Comparison of ENCODE assay signal across 8 cellular contexts in the genomic region with DNA sequence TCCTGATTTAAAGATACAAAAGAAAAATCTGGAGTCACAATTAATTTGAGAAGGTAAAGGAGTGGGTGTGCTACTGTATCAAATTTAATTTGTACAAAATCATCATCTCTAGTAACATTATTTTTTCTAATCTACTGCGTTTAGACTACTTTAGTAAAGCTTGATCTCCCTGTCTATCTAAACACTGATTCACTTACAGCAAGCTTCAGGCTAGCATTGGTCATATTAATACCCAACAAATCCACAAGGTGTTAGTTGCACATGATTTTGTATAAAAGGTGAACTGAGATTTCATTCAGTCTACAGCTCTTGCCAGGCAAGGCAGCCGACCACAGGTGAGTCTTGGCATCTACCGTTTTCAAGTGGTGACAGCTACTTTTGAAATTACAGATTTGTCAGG.
"Had no signal": no experiment of that assay in that cellular context is flagged by ENCODE, and none has a peak within 500 bp of the region (broad histone marks: within the 10 kb centered on the region; RNA-seq: fewer than 3 reads in every experiment).

A gene (plus strand): TSS at position 301 of the 400 bp plus-strand sequence. CDS start 889 bp downstream, outside the sequence.

- H3K4me3 Mint-ChIP-seq: GM23338, H9, HFFc6 had no signal

- ATAC-seq: GM23338, HCT116 had no signal

- DNase-seq: GM23248, GOT3, H7, H9, HCEC 1CT, HFFc6 had no signal

- H3K27ac ChIP-seq: GM23248 had no signal

- H3K27ac Mint-ChIP-seq: GM23338, H9, HFFc6 had no signal

- H3K4me1 Mint-ChIP-seq: GM23338, H9 had no signal
